Comparison of ENCODE assay signal across 11 cellular contexts in the genomic region with DNA sequence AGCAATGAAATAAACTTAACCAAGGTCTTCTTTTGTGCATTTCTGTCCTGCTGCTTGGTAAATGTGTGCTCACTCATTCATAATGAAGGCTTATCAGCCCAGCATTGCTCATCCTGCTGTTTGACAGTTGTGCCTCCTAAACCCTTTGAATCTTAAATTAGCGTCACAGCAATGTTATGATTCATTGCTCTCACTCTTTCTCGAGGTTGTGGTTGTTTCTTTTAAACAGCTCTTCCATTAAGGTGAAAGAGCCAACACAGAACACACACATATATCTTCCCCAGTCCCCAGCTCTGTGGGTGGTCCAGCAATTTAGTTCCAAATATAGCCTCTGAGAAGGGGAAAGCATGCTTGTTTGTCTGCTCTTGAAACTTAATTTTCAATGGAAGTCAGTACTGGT.
DNase-seq lines count a peak whose midpoint lies in the region; ATAC-seq, FAIRE-seq and TF ChIP-seq lines count a peak whose summit lies in the region.
"Had no signal": no experiment of that assay in that cellular context is flagged by ENCODE, and none has a peak within 500 bp of the region (broad histone marks: within the 10 kb centered on the region; RNA-seq: fewer than 3 reads in every experiment).

No MANE protein-coding gene starts in this region.

- H3K4me3 Mint-ChIP-seq in activated naive CD8-positive, alpha-beta T cell treated with anti-CD3 and anti-CD28 coated beads, Interleukin-2, amount 50 U/mL, for 24 hours = no peak overlapping the region
- no peak overlapping the region for H3K4me3 Mint-ChIP-seq in activated naive CD8-positive, alpha-beta T cell treated with anti-CD3 and anti-CD28 coated beads for 36 hours

- TF ChIP-seq POLR2A in GM12891 (IDR thresholded peaks at IDR 0.05; ENCODE audit: low read depth, low read length) = no peak

- no peak overlapping the region for H3K27ac Mint-ChIP-seq in activated naive CD8-positive, alpha-beta T cell treated with anti-CD3 and anti-CD28 coated beads, Interleukin-2, amount 50 U/mL, for 24 hours
- no peak overlapping the region for H3K27ac Mint-ChIP-seq in activated naive CD8-positive, alpha-beta T cell treated with anti-CD3 and anti-CD28 coated beads for 36 hours

- peaks cover 2% of the 10 kb centered on the region for H3K4me1 Mint-ChIP-seq in activated naive CD8-positive, alpha-beta T cell treated with anti-CD3 and anti-CD28 coated beads, Interleukin-2, amount 50 U/mL, for 24 hours
- no peaks in the 10 kb centered on the region for H3K4me1 Mint-ChIP-seq in activated naive CD8-positive, alpha-beta T cell treated with anti-CD3 and anti-CD28 coated beads for 36 hours

- no peak for DNase-seq in activated naive CD8-positive, alpha-beta T cell treated with anti-CD3 and anti-CD28 coated beads, Interleukin-2, amount 50 U/mL, for 24 hours
- no peak for DNase-seq in activated naive CD8-positive, alpha-beta T cell treated with anti-CD3 and anti-CD28 coated beads for 36 hours
- DNase-seq in RPMI7951 (ENCODE audit: low read depth) (peak; percentile 88), glomerular visceral epithelial cell (ENCODE audit: extremely low spot score) (peak; percentile 59), NOMO-1 treated with dmso at 0.1 percent for 144 hours (lab: John Stamatoyannopoulos, UW; ENCODE audit: unreplicated experiment) (no peak), GM19239 (ENCODE audit: insufficient read length, low spot score) (no peak), DMS53 treated with DMSO at 0.1 percent for 48 hours (lab: John Stamatoyannopoulos, UW; ENCODE audit: unreplicated experiment) (no peak), GM12891 (ENCODE audit: insufficient read length, low spot score) (no peak)
- DNase-seq: BE2C, NCI-H2107, RPMI8226 had no signal

- no peaks in the 10 kb centered on the region for H3K36me3 Mint-ChIP-seq in activated naive CD8-positive, alpha-beta T cell treated with anti-CD3 and anti-CD28 coated beads, Interleukin-2, amount 50 U/mL, for 24 hours (ENCODE audit: low read depth)
- no peaks in the 10 kb centered on the region for H3K36me3 Mint-ChIP-seq in activated naive CD8-positive, alpha-beta T cell treated with anti-CD3 and anti-CD28 coated beads for 36 hours

- FAIRE-seq in GM19239 (lab: Jason Lieb, UNC) = no peak
- FAIRE-seq in GM12891 (lab: Jason Lieb, UNC) = no peak

- peaks cover 9% of the 10 kb centered on the region for H3K27me3 Mint-ChIP-seq in activated naive CD8-positive, alpha-beta T cell treated with anti-CD3 and anti-CD28 coated beads, Interleukin-2, amount 50 U/mL, for 24 hours
- peaks cover 10% of the 10 kb centered on the region for H3K27me3 Mint-ChIP-seq in activated naive CD8-positive, alpha-beta T cell treated with anti-CD3 and anti-CD28 coated beads for 36 hours

- no peaks in the 10 kb centered on the region for H3K9me3 Mint-ChIP-seq in activated naive CD8-positive, alpha-beta T cell treated with anti-CD3 and anti-CD28 coated beads, Interleukin-2, amount 50 U/mL, for 24 hours
- no peaks in the 10 kb centered on the region for H3K9me3 Mint-ChIP-seq in activated naive CD8-positive, alpha-beta T cell treated with anti-CD3 and anti-CD28 coated beads for 36 hours

- ATAC-seq in activated naive CD8-positive, alpha-beta T cell treated with anti-CD3 and anti-CD28 coated beads, Interleukin-2, amount 50 U/mL, for 24 hours = peak; percentile 49

TF ChIP-seq in GM12891, 5 proteins besides CTCF, POLR2A, EP300 and RAD21:
- TF ChIP-seq POLR2AphosphoS5 (IDR thresholded peaks at IDR 0.05; ENCODE audit: low read depth, low read length) (no peak), PAX5 (IDR thresholded peaks at IDR 0.05; ENCODE audit: insufficient read depth, low read length, severe bottlenecking) (no peak), TAF1 (IDR thresholded peaks at IDR 0.05; ENCODE audit: low read depth, low read length) (no peak), SPI1 (IDR thresholded peaks at IDR 0.05; ENCODE audit: low read depth, low read length) (no peak), POU2F2 (IDR thresholded peaks at IDR 0.05; ENCODE audit: low read depth, low read length) (no peak)

Comparison
In these comparisons a context has a peak if more than half of its experiments do, and no peak if none do; other contexts are left out.
1. DNase-seq: peak in RPMI7951 (single experiment) and glomerular visceral epithelial cell (single experiment); none in activated naive CD8-positive, alpha-beta T cell treated with anti-CD3 and anti-CD28 coated beads, Interleukin-2, amount 50 U/mL, for 24 hours (single experiment), activated naive CD8-positive, alpha-beta T cell treated with anti-CD3 and anti-CD28 coated beads for 36 hours (single experiment), NOMO-1 treated with dmso at 0.1 percent for 144 hours (single experiment), GM19239 (single experiment), DMS53 treated with DMSO at 0.1 percent for 48 hours (single experiment) and GM12891 (single experiment).